8 cellular contexts compared by ENCODE assay signal in genomic region chr7:114085313-114085591, GRCh38.
DNase-seq lines count a peak whose midpoint lies in the region; ATAC-seq and TF ChIP-seq lines count a peak whose summit lies in the region.

No MANE protein-coding gene starts in this region.

- H3K36me3 Mint-ChIP-seq in CD14-positive monocyte (peaks cover 6 to 27% of the 10 kb centered on the region in 2 donors), MCF 10A (ENCODE audit: insufficient read depth, unreplicated experiment) (no peaks in the 10 kb centered on the region)

- peak overlapping the region; percentile 84 to 100 for H3K4me3 Mint-ChIP-seq in CD14-positive monocyte
- H3K4me3 Mint-ChIP-seq in MCF 10A (ENCODE audit: unreplicated experiment): peak overlapping the region; percentile 67

- H3K4me1 ChIP-seq in lower lobe of right lung: peaks cover 30% of the 10 kb centered on the region
- H3K4me1 ChIP-seq in upper lobe of right lung: peaks cover 21% of the 10 kb centered on the region

- TF ChIP-seq CTCF in CD14-positive monocyte (IDR thresholded peaks at IDR 0.05) (no peak), MCF 10A (IDR thresholded peaks at IDR 0.05; ENCODE audit: unreplicated experiment) (no peak), lower lobe of right lung (IDR thresholded peaks at IDR 0.05) (no peak), upper lobe of right lung (IDR thresholded peaks at IDR 0.05) (no peak), GM20000 (IDR thresholded peaks at IDR 0.05; ENCODE audit: extremely low read depth, missing control alignments) (no peak)

- intact Hi-C loops in CD14-positive monocyte (cut with micrococcal nuclease) (no loop called here), MCF 10A (cut with micrococcal nuclease) (no loop called here), lower lobe of right lung (cut with DNase I) (no loop called here), upper lobe of right lung (cut with DNase I) (no loop called here)

- BruUV-seq in MCF 10A (replicated peaks; lab: Mats Ljungman, UMichigan): no TSS peak

- no peaks in the 10 kb centered on the region for H3K36me3 ChIP-seq in lower lobe of right lung
- no peaks in the 10 kb centered on the region for H3K36me3 ChIP-seq in upper lobe of right lung

- ATAC-seq in HG02678 (IDR thresholded peaks at IDR 0.05; ENCODE audit: unreplicated experiment) (peak; percentile 26), lower lobe of right lung (peak; percentile 28 to 29), upper lobe of right lung (peak; percentile 16), GM18520 (IDR thresholded peaks at IDR 0.05; ENCODE audit: unreplicated experiment) (no peak)

- CTCF ChIA-PET in MCF 10A (lab: Yijun Ruan, JAX): no interaction called here

- H3K9me3 ChIP-seq in lower lobe of right lung: no peaks in the 10 kb centered on the region
- H3K9me3 ChIP-seq in upper lobe of right lung: no peaks in the 10 kb centered on the region

- peaks cover 0 to 35% (median 12%) of the 10 kb centered on the region in 7 donors for H3K9me3 Mint-ChIP-seq in CD14-positive monocyte
- H3K9me3 Mint-ChIP-seq in MCF 10A (ENCODE audit: unreplicated experiment): no peaks in the 10 kb centered on the region

- H3K4me3 ChIP-seq in lower lobe of right lung (peak overlapping the region; percentile 58), upper lobe of right lung (peak overlapping the region; percentile 59)

- H3K27ac Mint-ChIP-seq in CD14-positive monocyte (peak overlapping the region in 2 of 7 donors; percentile 20 to 73), MCF 10A (ENCODE audit: low read depth, unreplicated experiment) (no peak overlapping the region)

- peaks cover 51% of the 10 kb centered on the region for H3K4me1 Mint-ChIP-seq in CD14-positive monocyte
- H3K4me1 Mint-ChIP-seq in MCF 10A (ENCODE audit: insufficient read depth, unreplicated experiment): peaks cover 6% of the 10 kb centered on the region

- peak overlapping the region; percentile 81 for H3K27ac ChIP-seq in lower lobe of right lung
- H3K27ac ChIP-seq in upper lobe of right lung: peak overlapping the region; percentile 82

- H3K27me3 ChIP-seq in lower lobe of right lung (ENCODE audit: low read depth) (peaks cover 61% of the 10 kb centered on the region), upper lobe of right lung (peaks cover 50% of the 10 kb centered on the region)

- H3K27me3 Mint-ChIP-seq in CD14-positive monocyte (ENCODE audit: low read depth in 3 of 3) (peaks cover 85 to 94% (median 90%) of the 10 kb centered on the region in 3 donors), MCF 10A (ENCODE audit: insufficient read depth, unreplicated experiment) (peaks cover 100% of the 10 kb centered on the region)

- DNase-seq in CD14-positive monocyte (ENCODE audit: low spot score) (no peak), MCF 10A (ENCODE audit: unreplicated experiment) (no peak), lower lobe of right lung (no peak), upper lobe of right lung (no peak), GM20000 (ENCODE audit: low spot score) (no peak), NCI-H2029 (lab: John Stamatoyannopoulos, UW) (no peak)

- POLR2A ChIA-PET in MCF 10A (lab: Yijun Ruan, JAX): no interaction called here
